4 cellular contexts compared by ENCODE assay signal in genomic region chr19:43098396-43098795, GRCh38. TPM values are rescaled to one million over a fixed set of nuclear protein-coding genes. Genes with fewer than 3 reads are reported as not detected.
"Had no signal": no experiment of that assay in that cellular context is flagged by ENCODE, and none has a peak within 500 bp of the region (broad histone marks: within the 10 kb centered on the region; RNA-seq: fewer than 3 reads in every experiment).

No MANE protein-coding gene starts in this region.

RNA-seq across cellular contexts. Expression of gene PSG2, which starts 15.9 kb away (rescaled TPM):
- total RNA-seq: PC-3, Peyer's patch, Right ventricle myocardium superior, SJSA1 had no signal
